33 cellular contexts compared by ENCODE assay signal in genomic region chr19:7255631-7256030, GRCh38.
"Had no signal": no experiment of that assay in that cellular context is flagged by ENCODE, and none has a peak within 500 bp of the region (broad histone marks: within the 10 kb centered on the region; RNA-seq: fewer than 3 reads in every experiment).

No MANE protein-coding gene starts in this region.

- H3K9me3 Mint-ChIP-seq: activated CD4-positive, alpha-beta memory T cell treated with anti-CD3 and anti-CD28 coated beads for 36 hours; activated CD4-positive, alpha-beta T cell treated with anti-CD3 and anti-CD28 coated beads, Interleukin-2, amount 10 ng/mL, durations not matched to agents 24 days and 14 days; activated naive CD4-positive, alpha-beta T cell treated with anti-CD3 and anti-CD28 coated beads, Interleukin-2, amount 10 ng/mL, durations not matched to agents 7 days and 5 days; activated naive CD8-positive, alpha-beta T cell treated with anti-CD3 and anti-CD28 coated beads, Interleukin-2, amount 10 ng/mL, durations not matched to agents 7 days and 5 days; activated T-helper 1 cell treated with anti-CD3 and anti-CD28 coated beads, Interleukin-12 subunit alpha, Interleukin-12 subunit beta, Interleukin-2, Interleukin-4 antibody, amounts not matched to agents 30 ng/mL and 10 ng/mL and 1 ng/mL, durations not matched to agents 14 hours and 24 hours and 36 hours; endodermal cell; natural killer cell treated with Interleukin-12 subunit alpha and Interleukin-12 subunit beta and Interleukin-15 and Interleukin-18, amount 100 ng/mL, for 72 hours; T-helper 1 cell treated with Interleukin-12 subunit alpha and Interleukin-12 subunit beta and Interleukin-4 antibody, amounts not matched to agents 30 μg/mL and 1 μg/mL, for 36 hours had no signal

- H3K27ac Mint-ChIP-seq: activated CD4-positive, alpha-beta memory T cell treated with anti-CD3 and anti-CD28 coated beads for 36 hours; activated CD4-positive, alpha-beta T cell treated with anti-CD3 and anti-CD28 coated beads, Interleukin-2, amount 10 ng/mL, durations not matched to agents 24 days and 14 days; activated naive CD4-positive, alpha-beta T cell treated with anti-CD3 and anti-CD28 coated beads, Interleukin-2, amount 10 ng/mL, durations not matched to agents 7 days and 5 days; activated naive CD8-positive, alpha-beta T cell treated with anti-CD3 and anti-CD28 coated beads, Interleukin-2, amount 10 ng/mL, durations not matched to agents 7 days and 5 days; activated T-helper 1 cell treated with anti-CD3 and anti-CD28 coated beads, Interleukin-12 subunit alpha, Interleukin-12 subunit beta, Interleukin-2, Interleukin-4 antibody, amounts not matched to agents 30 ng/mL and 10 ng/mL and 1 ng/mL, durations not matched to agents 14 hours and 24 hours and 36 hours; endodermal cell; natural killer cell treated with Interleukin-12 subunit alpha and Interleukin-12 subunit beta and Interleukin-15 and Interleukin-18, amount 100 ng/mL, for 72 hours; T-helper 1 cell treated with Interleukin-12 subunit alpha and Interleukin-12 subunit beta and Interleukin-4 antibody, amounts not matched to agents 30 μg/mL and 1 μg/mL, for 36 hours had no signal

- H3K4me1 Mint-ChIP-seq: activated CD4-positive, alpha-beta T cell treated with anti-CD3 and anti-CD28 coated beads, Interleukin-2, amount 10 ng/mL, durations not matched to agents 24 days and 14 days; activated naive CD4-positive, alpha-beta T cell treated with anti-CD3 and anti-CD28 coated beads, Interleukin-2, amount 10 ng/mL, durations not matched to agents 7 days and 5 days had no signal

- FAIRE-seq: astrocyte, TTC549 had no signal

- H3K4me3 ChIP-seq: esophagus muscularis mucosa, heart right ventricle, lung, mucosa of descending colon, ovary, transverse colon, vagina had no signal

- H3K4me3 Mint-ChIP-seq: activated CD4-positive, alpha-beta memory T cell treated with anti-CD3 and anti-CD28 coated beads for 36 hours; activated CD4-positive, alpha-beta T cell treated with anti-CD3 and anti-CD28 coated beads, Interleukin-2, amount 10 ng/mL, durations not matched to agents 24 days and 14 days; activated naive CD4-positive, alpha-beta T cell treated with anti-CD3 and anti-CD28 coated beads, Interleukin-2, amount 10 ng/mL, durations not matched to agents 7 days and 5 days; activated naive CD8-positive, alpha-beta T cell treated with anti-CD3 and anti-CD28 coated beads, Interleukin-2, amount 10 ng/mL, durations not matched to agents 7 days and 5 days; activated T-helper 1 cell treated with anti-CD3 and anti-CD28 coated beads, Interleukin-12 subunit alpha, Interleukin-12 subunit beta, Interleukin-2, Interleukin-4 antibody, amounts not matched to agents 30 ng/mL and 10 ng/mL and 1 ng/mL, durations not matched to agents 14 hours and 24 hours and 36 hours; endodermal cell; natural killer cell treated with Interleukin-12 subunit alpha and Interleukin-12 subunit beta and Interleukin-15 and Interleukin-18, amount 100 ng/mL, for 72 hours; T-helper 1 cell treated with Interleukin-12 subunit alpha and Interleukin-12 subunit beta and Interleukin-4 antibody, amounts not matched to agents 30 μg/mL and 1 μg/mL, for 36 hours had no signal

- DNase-seq: activated CD4-positive, alpha-beta memory T cell treated with anti-CD3 and anti-CD28 coated beads for 36 hours; activated CD4-positive, alpha-beta T cell treated with anti-CD3 and anti-CD28 coated beads, Interleukin-2, amount 10 ng/mL, durations not matched to agents 24 days and 14 days; activated CD8-positive, alpha-beta memory T cell treated with anti-CD3 and anti-CD28 coated beads, Interleukin-2, amount 50 U/mL, for 4 hours; activated effector memory CD4-positive, alpha-beta T cell treated with anti-CD3 and anti-CD28 coated beads, Interleukin-2, amount 50 U/mL, for 16 hours; activated naive CD4-positive, alpha-beta T cell treated with anti-CD3 and anti-CD28 coated beads, Interleukin-2, amount 10 ng/mL, durations not matched to agents 7 days and 5 days; activated naive CD8-positive, alpha-beta T cell treated with anti-CD3 and anti-CD28 coated beads, Interleukin-2, amount 10 ng/mL, durations not matched to agents 7 days and 5 days; activated T-cell treated with anti-CD3 and anti-CD28 coated beads, Interleukin-2, amount 50 U/mL, for 1 hour; amniotic stem cell; central memory CD4-positive, alpha-beta T cell; endodermal cell; foreskin keratinocyte; heart right ventricle; kidney glomerular epithelial cell; mesendoderm; mucosa of descending colon; ovary; right cardiac atrium; stimulated activated CD4-positive, alpha-beta T cell treated with anti-CD3 and anti-CD28 coated beads, Interleukin-2, amount 100 ng/mL, for 48 hours; stimulated activated naive CD4-positive, alpha-beta T cell treated with Interleukin-2 at 50 U/mL for 16 hours; SW 1271; T-helper 9 cell; transverse colon had no signal

- H3K36me3 Mint-ChIP-seq: activated CD4-positive, alpha-beta memory T cell treated with anti-CD3 and anti-CD28 coated beads for 36 hours; activated naive CD4-positive, alpha-beta T cell treated with anti-CD3 and anti-CD28 coated beads, Interleukin-2, amount 10 ng/mL, durations not matched to agents 7 days and 5 days; activated naive CD8-positive, alpha-beta T cell treated with anti-CD3 and anti-CD28 coated beads, Interleukin-2, amount 10 ng/mL, durations not matched to agents 7 days and 5 days; natural killer cell treated with Interleukin-12 subunit alpha and Interleukin-12 subunit beta and Interleukin-15 and Interleukin-18, amount 100 ng/mL, for 72 hours had no signal

- H3K4me1 ChIP-seq: foreskin keratinocyte had no signal

- H3K27ac ChIP-seq: esophagus muscularis mucosa, foreskin keratinocyte, neutrophil, transverse colon, vagina had no signal

- H3K27me3 Mint-ChIP-seq: activated CD4-positive, alpha-beta T cell treated with anti-CD3 and anti-CD28 coated beads, Interleukin-2, amount 10 ng/mL, durations not matched to agents 24 days and 14 days; natural killer cell treated with Interleukin-12 subunit alpha and Interleukin-12 subunit beta and Interleukin-15 and Interleukin-18, amount 100 ng/mL, for 72 hours had no signal

- H3K36me3 ChIP-seq: esophagus muscularis mucosa, neutrophil, ovary, transverse colon, vagina had no signal

- H3K27me3 ChIP-seq: esophagus muscularis mucosa, foreskin keratinocyte, heart right ventricle, neutrophil, ovary, transverse colon, vagina had no signal

- ATAC-seq: activated CD4-positive, CD25-positive, alpha-beta regulatory T cell treated with anti-CD3 and anti-CD28 coated beads, Interleukin-2, amount 50 U/mL, for 24 hours; foreskin keratinocyte; left lobe of liver; mucosa of descending colon; natural killer cell treated with Interleukin-12 subunit alpha and Interleukin-12 subunit beta and Interleukin-15 and Interleukin-18, amount 100 ng/mL, for 72 hours had no signal

- H3K9me3 ChIP-seq: esophagus muscularis mucosa, heart right ventricle, mucosa of descending colon, neutrophil, ovary, transverse colon, vagina had no signal
